1 cellular context compared by ENCODE assay signal in the genomic region with DNA sequence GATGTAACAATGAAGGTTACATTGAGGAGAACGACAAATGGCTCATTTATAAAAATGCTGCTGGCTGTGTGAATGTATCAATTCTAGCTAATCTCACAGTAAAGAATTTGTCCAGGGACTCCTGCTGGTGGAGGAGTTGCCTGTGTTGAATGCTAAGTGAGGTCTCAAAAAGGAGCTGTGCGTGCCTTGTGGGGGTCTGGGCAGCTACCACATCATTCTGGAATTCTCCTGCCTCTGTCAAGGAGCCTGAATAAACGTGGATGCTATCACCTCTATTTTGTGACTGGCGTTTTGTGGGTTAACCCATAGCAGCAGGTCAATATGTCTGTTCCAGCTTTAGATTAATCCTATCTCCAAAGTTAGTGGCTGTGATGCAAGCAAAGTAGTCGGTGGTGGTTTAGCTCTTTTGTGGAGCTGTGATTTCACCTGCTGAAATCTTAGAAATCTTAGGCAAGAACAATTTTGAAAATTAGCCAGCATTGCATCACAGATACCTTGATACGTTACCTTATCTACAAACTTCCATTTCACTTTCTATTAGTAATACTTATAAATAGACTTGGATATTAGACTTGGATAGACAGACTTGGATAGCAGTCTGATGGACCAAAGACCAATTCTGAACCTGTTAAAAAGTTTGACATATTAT.
TF ChIP-seq lines count a peak whose summit lies in the region.

No MANE protein-coding gene starts in this region.

TF ChIP-seq in IMR-90, 13 proteins besides CTCF, POLR2A, EP300 and RAD21:
- TF ChIP-seq CEBPB (IDR thresholded peaks at IDR 0.05; ENCODE audit: low read depth, low read length) (peak; percentile 51), MAZ (IDR thresholded peaks at IDR 0.05; ENCODE audit: borderline replicate concordance, low read depth, low read length) (no peak)
